In genomic region chr4:164648849-164649212, GRCh38 we compare ENCODE assay signal across 18 cellular contexts.
"Had no signal": no experiment of that assay in that cellular context is flagged by ENCODE, and none has a peak within 500 bp of the region (broad histone marks: within the 10 kb centered on the region; RNA-seq: fewer than 3 reads in every experiment).

No MANE protein-coding gene starts in this region.

- ATAC-seq: activated CD8-positive, alpha-beta T cell treated with anti-CD3 and anti-CD28 coated beads for 36 hours; left ventricle myocardium superior; natural killer cell treated with Interleukin-12 subunit alpha and Interleukin-12 subunit beta and Interleukin-15 and Interleukin-18, amount 100 ng/mL, for 72 hours; WTC11 had no signal

- H3K36me3 ChIP-seq: right atrium auricular region, suprapubic skin had no signal

- H3K4me3 ChIP-seq: right atrium auricular region, suprapubic skin had no signal

- H3K27me3 ChIP-seq: right atrium auricular region, suprapubic skin had no signal

- H3K9me3 ChIP-seq: right atrium auricular region, suprapubic skin had no signal

- H3K27ac ChIP-seq: right atrium auricular region, suprapubic skin had no signal

- DNase-seq: activated CD4-positive, alpha-beta T cell treated with anti-CD3 and anti-CD28 coated beads for 48 hours; activated CD8-positive, alpha-beta memory T cell treated with anti-CD3 and anti-CD28 coated beads, Interleukin-2, amount 50 U/mL, for 4 hours; activated CD8-positive, alpha-beta T cell treated with anti-CD3 and anti-CD28 coated beads for 36 hours; activated effector memory CD4-positive, alpha-beta T cell treated with anti-CD3 and anti-CD28 coated beads, Interleukin-2, amount 50 U/mL, for 16 hours; activated T-cell treated with anti-CD3 and anti-CD28 coated beads, Interleukin-2, amount 50 U/mL, for 48 hours; amniotic stem cell; cortex of kidney; effector CD8-positive, alpha-beta T cell; foreskin melanocyte; left ventricle myocardium superior; mesendoderm; nucleus accumbens; small intestine; trophoblast cell had no signal

- H3K4me1 ChIP-seq: right atrium auricular region, suprapubic skin had no signal
